ENCODE assay signal across 8 cellular contexts in genomic region chr1:27934818-27935549, GRCh38. TPM values are rescaled to one million over a fixed set of nuclear protein-coding genes. Genes with fewer than 3 reads are reported as not detected.
A peak's percentile ranks its signal among the peaks of the same experiment; 100 is the strongest.
DNase-seq lines count a peak whose midpoint lies in the region; ATAC-seq and TF ChIP-seq lines count a peak whose summit lies in the region.

A gene with protein sequence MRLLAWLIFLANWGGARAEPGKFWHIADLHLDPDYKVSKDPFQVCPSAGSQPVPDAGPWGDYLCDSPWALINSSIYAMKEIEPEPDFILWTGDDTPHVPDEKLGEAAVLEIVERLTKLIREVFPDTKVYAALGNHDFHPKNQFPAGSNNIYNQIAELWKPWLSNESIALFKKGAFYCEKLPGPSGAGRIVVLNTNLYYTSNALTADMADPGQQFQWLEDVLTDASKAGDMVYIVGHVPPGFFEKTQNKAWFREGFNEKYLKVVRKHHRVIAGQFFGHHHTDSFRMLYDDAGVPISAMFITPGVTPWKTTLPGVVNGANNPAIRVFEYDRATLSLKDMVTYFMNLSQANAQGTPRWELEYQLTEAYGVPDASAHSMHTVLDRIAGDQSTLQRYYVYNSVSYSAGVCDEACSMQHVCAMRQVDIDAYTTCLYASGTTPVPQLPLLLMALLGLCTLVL (plus strand): TSS chr1:27935000. CDS start chr1:27935184, 184 bp downstream.

- in situ Hi-C loops in Panc1 (cut with HindIII; ENCODE audit: low pct_unique_long_range_greater_than_20kb, low sequenced_read_pairs), result no loop called here

- peaks cover 10% of the 10 kb centered on the region for H3K27me3 Mint-ChIP-seq in GM23338 (ENCODE audit: insufficient read depth, low read depth, poor library complexity)
- H3K27me3 Mint-ChIP-seq in endothelial cell (ENCODE audit: unreplicated experiment), result peaks cover 6% of the 10 kb centered on the region

- TF ChIP-seq CTCF in AG10803 (conservative IDR thresholded peaks at IDR 0.05; ENCODE audit: low read length) (0 out of 2 replicates have a peak, but pooled peaks have one; percentile 15), GM23338 (conservative IDR thresholded peaks at IDR 0.05; ENCODE audit: low read depth in 2 of 2) (peak in 1 of 2 experiments; percentile 31; a peak in 2 of 4 replicates), Panc1 (IDR thresholded peaks at IDR 0.05) (no peak), endothelial cell (IDR thresholded peaks at IDR 0.05; ENCODE audit: unreplicated experiment) (no peak), prostate gland (IDR thresholded peaks at IDR 0.05) (peak in 1 of 4 experiments; percentile 39), esophagus muscularis mucosa (IDR thresholded peaks at IDR 0.05) (no peak)

- TF ChIP-seq EP300 in esophagus muscularis mucosa (IDR thresholded peaks at IDR 0.05), result no peak

- peak within 1 kb of the TSS; percentile 90 for H3K4me3 Mint-ChIP-seq in GM23338
- H3K4me3 Mint-ChIP-seq in endothelial cell (ENCODE audit: unreplicated experiment), result peak within 1 kb of the TSS; percentile 81

- H3K36me3 Mint-ChIP-seq in GM23338 (ENCODE audit: low read depth) (0 out of 3 replicates have a peak, but pooled peaks cover 3% of the 10 kb centered on the region), endothelial cell (ENCODE audit: low read depth, unreplicated experiment) (no peaks in the 10 kb centered on the region)

- peak within 1 kb of the TSS; percentile 57 for H3K27ac ChIP-seq in GM23338 (ENCODE audit: low read depth)
- no peak within 1 kb of the TSS for H3K27ac ChIP-seq in Panc1 (ENCODE audit: low read length)
- peak within 1 kb of the TSS in 1 of 2 donors; percentile 51 for H3K27ac ChIP-seq in prostate gland
- H3K27ac ChIP-seq in esophagus muscularis mucosa (replicated peaks in 1 of 4), result no peak within 1 kb of the TSS

- H3K36me3 ChIP-seq in GM23338 (ENCODE audit: insufficient read depth) (0 out of 2 replicates have a peak, but pooled peaks cover 6% of the 10 kb centered on the region), Panc1 (ENCODE audit: control insufficient read depth, insufficient read depth, low read length) (no peaks in the 10 kb centered on the region), prostate gland (no peaks in the 10 kb centered on the region), esophagus muscularis mucosa (no peaks in the 10 kb centered on the region)

- H3K4me1 Mint-ChIP-seq in GM23338 (peaks cover 44% of the 10 kb centered on the region), endothelial cell (ENCODE audit: unreplicated experiment) (peaks cover 14% of the 10 kb centered on the region)

- H3K9me3 Mint-ChIP-seq in GM23338 (no peaks in the 10 kb centered on the region), endothelial cell (ENCODE audit: unreplicated experiment) (no peaks in the 10 kb centered on the region)

- H3K9me2 ChIP-seq in GM23338 (ENCODE audit: insufficient read depth), result no peaks in the 10 kb centered on the region

- H3K9me3 ChIP-seq in Panc1 (ENCODE audit: control insufficient read depth, insufficient read depth, low read depth, low read length) (no peaks in the 10 kb centered on the region), prostate gland (no peaks in the 10 kb centered on the region), esophagus muscularis mucosa (no peaks in the 10 kb centered on the region)

- 6% methylated on average over 15 of the region's 16 CpGs for WGBS in prostate gland
- WGBS in esophagus muscularis mucosa, result 10% methylated on average over 11 of the region's 16 CpGs

- peak; percentile 89 for ATAC-seq in GM23338
- peak; percentile 92 for ATAC-seq in Panc1

- intact Hi-C loops in Panc1 (cut with micrococcal nuclease; ENCODE audit: unreplicated experiment), result no loop called here
- intact Hi-C loops in prostate gland (cut with DNase I), result no loop called here
- intact Hi-C loops in esophagus muscularis mucosa (cut with DNase I), result no loop called here

- H3K4me3 ChIP-seq in AG10803 (ENCODE audit: low read length) (no peak within 1 kb of the TSS), GM23338 (peak within 1 kb of the TSS; percentile 69), Panc1 (ENCODE audit: low read depth in 2 of 2, low read length in 2 of 2) (peak within 1 kb of the TSS; percentile 25 to 55), prostate gland (peak within 1 kb of the TSS; percentile 18 to 23), esophagus muscularis mucosa (peak within 1 kb of the TSS in 1 of 4 donors; percentile 10)

- H2AFZ ChIP-seq in GM23338, result peak within 1 kb of the TSS; percentile 64; the same call in 1 of the 2 replicates

- H3F3A ChIP-seq in GM23338 (replicated peaks; ENCODE audit: low read depth), result peaks cover 21% of the 10 kb centered on the region

- no TSS peak for BruUV-seq in Panc1 (replicated peaks; lab: Mats Ljungman, UMichigan)

- DNase-seq in AG10803 (ENCODE audit: low read depth) (no peak), GM23338 (ENCODE audit: low spot score) (peak; percentile 96), Panc1 (ENCODE audit: low read depth, low spot score) (no peak), endothelial cell (ENCODE audit: low spot score) (peak; percentile 63), prostate gland (ENCODE audit: low spot score) (peak; percentile 31), AG08396 (ENCODE audit: low spot score) (no peak), esophagus muscularis mucosa (ENCODE audit: extremely low spot score) (no peak)
- no peak for DNase-seq in activated CD4-positive, CD25-positive, alpha-beta regulatory T cell (lab: John Stamatoyannopoulos, UW)

- H3K27ac Mint-ChIP-seq in GM23338 (peak within 1 kb of the TSS; percentile 85), endothelial cell (ENCODE audit: unreplicated experiment) (no peak within 1 kb of the TSS)

- H3K79me2 ChIP-seq in GM23338 (replicated peaks; ENCODE audit: insufficient read depth), result peaks cover 39% of the 10 kb centered on the region

- H4K20me1 ChIP-seq in GM23338 (replicated peaks; ENCODE audit: insufficient read depth), result no peaks in the 10 kb centered on the region

- H3K27me3 ChIP-seq in GM23338 (ENCODE audit: insufficient read depth) (no peaks in the 10 kb centered on the region), Panc1 (ENCODE audit: control insufficient read depth, insufficient read depth, low read length) (no peaks in the 10 kb centered on the region), prostate gland (replicated peaks; ENCODE audit: insufficient read depth) (no peaks in the 10 kb centered on the region), esophagus muscularis mucosa (peaks cover 0 to 37% (median 7%) of the 10 kb centered on the region in 4 donors)

- H3K4me2 ChIP-seq in GM23338, result peak within 1 kb of the TSS; percentile 91

- H3K4me1 ChIP-seq in GM23338 (ENCODE audit: insufficient read depth) (peaks cover 30% of the 10 kb centered on the region), Panc1 (ENCODE audit: control insufficient read depth, insufficient read depth, low read length) (peaks cover 16% of the 10 kb centered on the region), prostate gland (replicated peaks) (no peaks in the 10 kb centered on the region), esophagus muscularis mucosa (peaks cover 6 to 9% (median 8%) of the 10 kb centered on the region in 4 donors)

- TF ChIP-seq POLR2A in prostate gland (IDR thresholded peaks at IDR 0.05) (no peak), esophagus muscularis mucosa (IDR thresholded peaks at IDR 0.05; ENCODE audit: low read depth) (no peak)

- CTCF ChIA-PET in Panc1 (lab: Charles Lee), result interaction anchor here (0.6 kb wide), 1 partner anchor 10 kb away, joined by 4 read pairs; no protein-coding TSS in a partner anchor

- POLR2A ChIA-PET in Panc1 (lab: Charles Lee), result no interaction called here

TF ChIP-seq in GM23338, 12 proteins besides CTCF, POLR2A, EP300 and RAD21:
- TF ChIP-seq CREB1 (CRISPR knock-in tag; IDR thresholded peaks at IDR 0.05; ENCODE audit: low read depth), result 0 out of 2 replicates have a peak, but pooled peaks have one; percentile 15
- TF ChIP-seq ZNF331 (CRISPR knock-in tag; IDR thresholded peaks at IDR 0.05; ENCODE audit: low read depth), result no peak
- TF ChIP-seq POLR2AphosphoS5 (IDR thresholded peaks at IDR 0.05; ENCODE audit: low read depth), result peak; percentile 92
- TF ChIP-seq ZNF114 (CRISPR knock-in tag; IDR thresholded peaks at IDR 0.05), result no peak

RNA-seq across cellular contexts. Expression of the gene that starts here (rescaled TPM):
- 78.5 and 83.1 TPM in 2 replicates for total RNA-seq in GM23338 (2014; rRNA removed; shearing (Covaris generic))
- polyA plus RNA-seq in GM23338 (2016; fragmentation: Nextera tagmentation; extraction: Ambion mirVana), result 39.5 and 40.9 TPM in 2 replicates
- 1.5 TPM for total RNA-seq in Panc1 (2021; ENCODE audit: unreplicated experiment)
- 1.6 TPM for polyA plus RNA-seq in Panc1 (2012; ENCODE audit: insufficient read length)
- total RNA-seq in endothelial cell (ENCODE audit: unreplicated experiment), result 3.3 TPM
- total RNA-seq in prostate gland, result 1 to 10 TPM; 2.0 to 7.7 TPM
- under 1 TPM in 2 of 4 donors, not detected in 2; 0.23 to 0.58 TPM for total RNA-seq in esophagus muscularis mucosa

Comparison
In these comparisons a context has a peak if more than half of its experiments do, and no peak if none do; other contexts are left out.
1. DNase-seq: peak in GM23338 (single experiment), endothelial cell (single experiment) and prostate gland (single experiment); none in AG10803 (single experiment), Panc1 (single experiment), activated CD4-positive, CD25-positive, alpha-beta regulatory T cell (0 of 4), AG08396 (single experiment) and esophagus muscularis mucosa (single experiment).